Comparison of ENCODE assay signal across 8 cellular contexts in genomic region chr6:107670792-107671199, GRCh38.
DNase-seq lines count a peak whose midpoint lies in the region; ATAC-seq and TF ChIP-seq lines count a peak whose summit lies in the region.

No MANE protein-coding gene starts in this region.

- H3F3A ChIP-seq in GM23338 (replicated peaks; ENCODE audit: low read depth), result no peaks in the 10 kb centered on the region

- H3K9me2 ChIP-seq in GM23338 (ENCODE audit: insufficient read depth), result peaks cover 6% of the 10 kb centered on the region

- H3K4me2 ChIP-seq in GM23338, result peak overlapping the region; percentile 71

- H3K79me2 ChIP-seq in GM23338 (replicated peaks; ENCODE audit: insufficient read depth), result no peaks in the 10 kb centered on the region

- peaks cover 11% of the 10 kb centered on the region for H3K27me3 Mint-ChIP-seq in GM23338 (ENCODE audit: insufficient read depth, low read depth, poor library complexity)

- H3K4me3 Mint-ChIP-seq in GM23338, result peak overlapping the region; percentile 13; the same call in 2 of the 3 replicates

- peaks cover 4% of the 10 kb centered on the region; the same call in 1 of the 2 replicates for H3K27me3 ChIP-seq in GM23338 (ENCODE audit: insufficient read depth)

- in situ Hi-C loops in G401 (cut with HindIII; ENCODE audit: low sequenced_read_pairs), result no loop called here

- H3K27ac ChIP-seq in GM23338 (ENCODE audit: low read depth), result no peak overlapping the region

- TF ChIP-seq CTCF in GM23338 (conservative IDR thresholded peaks at IDR 0.05; ENCODE audit: low read depth in 2 of 2) (no peak), fibroblast of the aortic adventitia (IDR thresholded peaks at IDR 0.05; ENCODE audit: insufficient read depth, low read length) (no peak)

- H3K36me3 Mint-ChIP-seq in GM23338 (ENCODE audit: low read depth), result no peaks in the 10 kb centered on the region; the same call in 2 of the 3 replicates

- peak overlapping the region; percentile 21; the same call in 1 of the 2 replicates for H3K4me3 ChIP-seq in GM23338
- H3K4me3 ChIP-seq in fibroblast of the aortic adventitia (ENCODE audit: low read depth, low read length), result no peak overlapping the region

- peaks cover 24% of the 10 kb centered on the region for H3K4me1 Mint-ChIP-seq in GM23338

- H3K36me3 ChIP-seq in GM23338 (ENCODE audit: insufficient read depth), result no peaks in the 10 kb centered on the region

- H2AFZ ChIP-seq in GM23338, result peak overlapping the region; percentile 99

- DNase-seq in G401 (ENCODE audit: low spot score), result peak; percentile 36
- DNase-seq in GM23338 (ENCODE audit: low spot score), result peak; percentile 60
- DNase-seq in RPMI8226, result peak; percentile 28
- DNase-seq in fibroblast of the aortic adventitia (ENCODE audit: low read depth), result peak; percentile 51
- DNase-seq in putamen (ENCODE audit: low spot score), result peak; percentile 34
- no peak for DNase-seq in activated T-cell treated with anti-CD3 and anti-CD28 coated beads for 4 hours
- DNase-seq in activated T-cell treated with anti-CD3 and anti-CD28 coated beads, Interleukin-2, amount 50 U/mL, for 1 hour, result no peak

- no peaks in the 10 kb centered on the region for H3K9me3 Mint-ChIP-seq in GM23338

- ATAC-seq in GM23338, result peak; percentile 16; the same call in 2 of the 3 replicates
- no peak for ATAC-seq in GM19455 (IDR thresholded peaks at IDR 0.05; ENCODE audit: unreplicated experiment)

- H3K27ac Mint-ChIP-seq in GM23338, result no peak overlapping the region

- peaks cover 41% of the 10 kb centered on the region for H3K4me1 ChIP-seq in GM23338 (ENCODE audit: insufficient read depth)

- no peaks in the 10 kb centered on the region for H4K20me1 ChIP-seq in GM23338 (replicated peaks; ENCODE audit: insufficient read depth)

TF ChIP-seq in GM23338, 12 proteins besides CTCF, POLR2A, EP300 and RAD21:
- TF ChIP-seq ZNF114 (CRISPR knock-in tag; IDR thresholded peaks at IDR 0.05) (no peak), ZNF462 (CRISPR knock-in tag; IDR thresholded peaks at IDR 0.05) (no peak), ETS1 (IDR thresholded peaks at IDR 0.05) (no peak), REST (IDR thresholded peaks at IDR 0.05; ENCODE audit: unreplicated experiment) (no peak)

Comparison
In these comparisons a context has a peak if more than half of its experiments do, and no peak if none do; other contexts are left out.
1. DNase-seq: peak in G401 (single experiment), GM23338 (single experiment), RPMI8226 (single experiment), fibroblast of the aortic adventitia (single experiment) and putamen (single experiment); none in activated T-cell treated with anti-CD3 and anti-CD28 coated beads for 4 hours (single experiment) and activated T-cell treated with anti-CD3 and anti-CD28 coated beads, Interleukin-2, amount 50 U/mL, for 1 hour (single experiment).